Comparison of ENCODE assay signal across 21 cellular contexts in the genomic region with DNA sequence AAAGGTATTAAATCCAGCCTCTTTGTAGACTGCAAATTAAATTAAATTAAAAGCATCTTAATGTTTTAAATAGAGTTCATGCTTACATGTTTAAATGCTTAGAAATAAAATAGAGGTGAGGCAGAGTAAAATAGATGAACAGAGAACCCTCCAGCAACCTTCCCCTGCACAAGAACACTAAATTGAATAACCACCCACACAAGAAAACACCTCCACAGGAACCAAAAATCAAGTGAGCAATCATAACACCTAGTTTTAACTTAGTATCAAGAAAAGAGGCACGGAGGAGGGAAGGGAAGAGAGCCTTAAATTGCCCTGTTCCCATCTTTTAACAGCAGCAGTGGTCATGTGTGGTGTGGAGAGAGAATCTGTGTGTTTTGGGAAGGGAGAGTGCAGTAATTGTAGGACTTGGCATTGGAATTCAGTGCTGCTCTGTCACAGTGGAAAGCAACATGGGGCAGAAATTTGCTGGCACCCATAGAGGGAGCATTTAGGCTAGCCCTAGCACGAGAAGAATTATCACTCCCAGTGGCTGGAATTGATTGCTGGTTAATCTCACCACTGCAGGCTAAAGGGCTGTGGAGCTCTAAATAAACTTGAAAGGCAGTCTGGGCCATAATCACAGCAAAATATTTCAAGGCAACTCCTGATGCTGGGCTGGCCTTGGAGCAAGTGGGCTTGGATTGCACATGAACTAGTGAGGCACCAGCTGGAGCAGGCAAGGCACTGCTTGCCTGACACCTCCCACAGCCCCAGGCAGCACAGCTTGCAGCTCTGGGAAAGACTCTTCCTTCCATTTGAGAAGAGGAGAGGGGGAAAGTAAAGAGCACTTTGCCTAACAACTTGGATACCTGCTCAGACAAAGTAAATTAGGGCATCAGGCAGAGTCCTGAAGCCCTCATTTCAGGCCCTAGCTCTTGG.
DNase-seq lines count a peak whose midpoint lies in the region; ATAC-seq, FAIRE-seq and TF ChIP-seq lines count a peak whose summit lies in the region.
"Had no signal": no experiment of that assay in that cellular context is flagged by ENCODE, and none has a peak within 500 bp of the region (broad histone marks: within the 10 kb centered on the region; RNA-seq: fewer than 3 reads in every experiment).

No MANE protein-coding gene starts in this region.

- H3K27ac ChIP-seq in dorsolateral prefrontal cortex (peak overlapping the region in 9 of 59 donors; percentile 2 to 67 (median 28)), psoas muscle (no peak overlapping the region)
- H3K27ac ChIP-seq: KMS-11 had no signal

- ATAC-seq in psoas muscle, result no peak
- ATAC-seq: CD8-positive, alpha-beta T cell had no signal

- H3K27me3 ChIP-seq in dorsolateral prefrontal cortex (no peaks in the 10 kb centered on the region), psoas muscle (ENCODE audit: insufficient read depth in 3 of 3, low read length in 2 of 3) (no peaks in the 10 kb centered on the region)

- TF ChIP-seq CTCF in dorsolateral prefrontal cortex (IDR thresholded peaks at IDR 0.05 in 54 of 56, conservative IDR thresholded peaks at IDR 0.05 in 2 of 56; ENCODE audit: low read depth in 1 of 56, partially characterized antibody in 56 of 56) (no peak), psoas muscle (IDR thresholded peaks at IDR 0.05) (no peak)

- H3K4me3 ChIP-seq in dorsolateral prefrontal cortex (no peak overlapping the region), psoas muscle (no peak overlapping the region)

- WGBS in psoas muscle, 3 donors, result 29 to 48% (median 39%) methylated on average over 2 of the region's 2 CpGs

- intact Hi-C loops in dorsolateral prefrontal cortex (cut with DNase I), result no loop called here
- intact Hi-C loops in psoas muscle (cut with DNase I), result no loop called here

- DNase-seq in NCI-H446 (lab: John Stamatoyannopoulos, UW) (peak; percentile 6 to 70), NCI-H446 treated with DMSO at 0.1 percent for 48 hours (lab: John Stamatoyannopoulos, UW) (no peak), dorsolateral prefrontal cortex (peak in 6 of 10 donors; percentile 6 to 71 (median 52)), middle frontal gyrus (ENCODE audit: extremely low spot score, low spot score) (peak; percentile 14), psoas muscle (no peak), amniotic stem cell (lab: John Stamatoyannopoulos, UW) (no peak), frontal cortex (ENCODE audit: low spot score in 2 of 2) (no peak)
- DNase-seq in effector CD4-positive, alpha-beta T cell, result no peak
- DNase-seq: 8988T; AML-193; C1 segment of cervical spinal cord; CD8-positive, alpha-beta T cell; IMR-90; NCI-H1092 treated with DMSO at 0.1 percent for 48 hours; NCI-H146; NCI-H2081; NCI-H510A treated with DMSO at 0.1 percent for 48 hours; NCI-H774; Right ventricle myocardium superior had no signal

- no peak for FAIRE-seq in frontal cortex (lab: Jason Lieb, UNC)
- FAIRE-seq: G401.6 had no signal

- H3K36me3 ChIP-seq in psoas muscle (ENCODE audit: insufficient read depth in 1 of 2, low read depth in 1 of 2), result no peaks in the 10 kb centered on the region

- H3K9me3 ChIP-seq in psoas muscle, result no peaks in the 10 kb centered on the region

- H3K4me1 ChIP-seq in psoas muscle, result no peaks in the 10 kb centered on the region

Comparison
In these comparisons a context has a peak if more than half of its experiments do, and no peak if none do; other contexts are left out.
1. DNase-seq: peak in NCI-H446 (2 of 2), dorsolateral prefrontal cortex (6 of 10) and middle frontal gyrus (single experiment); none in NCI-H446 treated with DMSO at 0.1 percent for 48 hours (single experiment), psoas muscle (0 of 2), effector CD4-positive, alpha-beta T cell (single experiment), amniotic stem cell (single experiment) and frontal cortex (0 of 2).